9 cellular contexts compared by ENCODE assay signal in genomic region chr21:29867796-29868195, GRCh38.
"Had no signal": no experiment of that assay in that cellular context is flagged by ENCODE, and none has a peak within 500 bp of the region (broad histone marks: within the 10 kb centered on the region; RNA-seq: fewer than 3 reads in every experiment).

No MANE protein-coding gene starts in this region.

- H3K36me3 ChIP-seq: HAP-1 had no signal

- DNase-seq: GM23248, GOT3, H7, KG1 had no signal

- H3K9ac ChIP-seq: GM23248 had no signal

- H3K27ac Mint-ChIP-seq: IgD-negative memory B cell had no signal

- H3K4me3 ChIP-seq: GM23248, HAP-1 had no signal

- H3K4me1 ChIP-seq: HAP-1 had no signal

- H3K9me3 ChIP-seq: HAP-1 had no signal

- H3K4me3 Mint-ChIP-seq: IgD-negative memory B cell had no signal

- H3K27ac ChIP-seq: GM23248, HL-60 had no signal

- H3K4me1 Mint-ChIP-seq: IgD-negative memory B cell had no signal

- ATAC-seq: HCT116, HepG2 had no signal

- H2AFZ ChIP-seq: GM23248 had no signal

- H3K9me3 Mint-ChIP-seq: IgD-negative memory B cell had no signal

- FAIRE-seq: HepG2 had no signal
